ENCODE assay signal across 1 cellular context in genomic region chr17:28728364-28729200, GRCh38.
TF ChIP-seq lines count a peak whose summit lies in the region.

Gene NEK8 (plus strand): TSS chr17:28728788. CDS start chr17:28728814, 26 bp downstream.

TF ChIP-seq in K562, 482 proteins besides CTCF, POLR2A, EP300 and RAD21 (continued from another document):
- TF ChIP-seq ZBTB2 (IDR thresholded peaks at IDR 0.05) = peak; percentile 88
- TF ChIP-seq ZFPM2 (CRISPR knock-in tag; IDR thresholded peaks at IDR 0.05) = peak; percentile 82; the same call in 1 of the 2 replicates
- TF ChIP-seq GTF2F1 (IDR thresholded peaks at IDR 0.05; ENCODE audit: low read depth, low read length) = 0 out of 2 replicates have a peak, but pooled peaks have one; percentile 1
